In the genomic region with DNA sequence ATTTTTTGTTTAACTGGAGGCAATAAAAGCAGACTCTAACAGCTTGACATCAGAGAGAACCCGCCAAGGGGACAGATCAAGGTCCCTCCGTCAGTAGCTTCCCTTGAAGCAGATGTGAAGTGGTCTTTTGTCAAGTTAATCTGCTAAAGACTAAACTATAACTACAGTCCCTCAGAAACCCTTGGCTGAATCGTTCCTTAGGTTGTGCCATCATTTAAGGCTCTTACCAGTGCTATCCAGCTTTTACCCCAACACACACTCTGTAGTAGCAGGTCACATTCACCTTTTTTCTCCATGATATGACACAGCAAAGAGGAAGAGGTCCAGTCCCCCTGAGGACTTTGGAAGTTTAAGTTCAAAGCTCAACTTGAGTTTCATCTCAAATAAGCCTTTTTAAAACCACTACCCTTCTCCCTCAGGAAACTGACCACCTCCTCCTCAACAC, we compare ENCODE assay signal across 1 cellular context.
TF ChIP-seq lines count a peak whose summit lies in the region.

No MANE protein-coding gene starts in this region.

TF ChIP-seq in liver, 16 proteins besides CTCF, POLR2A, EP300 and RAD21 (continued from another document):
- TF ChIP-seq, protein P1, sequence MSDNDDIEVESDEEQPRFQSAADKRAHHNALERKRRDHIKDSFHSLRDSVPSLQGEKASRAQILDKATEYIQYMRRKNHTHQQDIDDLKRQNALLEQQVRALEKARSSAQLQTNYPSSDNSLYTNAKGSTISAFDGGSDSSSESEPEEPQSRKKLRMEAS (IDR thresholded peaks at IDR 0.05): no peak
- no peak for TF ChIP-seq FOXA2 (IDR thresholded peaks at IDR 0.05)
- no peak for TF ChIP-seq GABPA (IDR thresholded peaks at IDR 0.05 in 1 of 2, conservative IDR thresholded peaks at IDR 0.05 in 1 of 2)
- TF ChIP-seq, protein P2, sequence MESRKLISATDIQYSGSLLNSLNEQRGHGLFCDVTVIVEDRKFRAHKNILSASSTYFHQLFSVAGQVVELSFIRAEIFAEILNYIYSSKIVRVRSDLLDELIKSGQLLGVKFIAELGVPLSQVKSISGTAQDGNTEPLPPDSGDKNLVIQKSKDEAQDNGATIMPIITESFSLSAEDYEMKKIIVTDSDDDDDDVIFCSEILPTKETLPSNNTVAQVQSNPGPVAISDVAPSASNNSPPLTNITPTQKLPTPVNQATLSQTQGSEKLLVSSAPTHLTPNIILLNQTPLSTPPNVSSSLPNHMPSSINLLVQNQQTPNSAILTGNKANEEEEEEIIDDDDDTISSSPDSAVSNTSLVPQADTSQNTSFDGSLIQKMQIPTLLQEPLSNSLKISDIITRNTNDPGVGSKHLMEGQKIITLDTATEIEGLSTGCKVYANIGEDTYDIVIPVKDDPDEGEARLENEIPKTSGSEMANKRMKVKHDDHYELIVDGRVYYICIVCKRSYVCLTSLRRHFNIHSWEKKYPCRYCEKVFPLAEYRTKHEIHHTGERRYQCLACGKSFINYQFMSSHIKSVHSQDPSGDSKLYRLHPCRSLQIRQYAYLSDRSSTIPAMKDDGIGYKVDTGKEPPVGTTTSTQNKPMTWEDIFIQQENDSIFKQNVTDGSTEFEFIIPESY (IDR thresholded peaks at IDR 0.05): no peak
- TF ChIP-seq YY1 (IDR thresholded peaks at IDR 0.05): no peak
- TF ChIP-seq SP1 (IDR thresholded peaks at IDR 0.05): peak; percentile 8
- no peak for TF ChIP-seq TAF1 (conservative IDR thresholded peaks at IDR 0.05)
- TF ChIP-seq, protein P3, sequence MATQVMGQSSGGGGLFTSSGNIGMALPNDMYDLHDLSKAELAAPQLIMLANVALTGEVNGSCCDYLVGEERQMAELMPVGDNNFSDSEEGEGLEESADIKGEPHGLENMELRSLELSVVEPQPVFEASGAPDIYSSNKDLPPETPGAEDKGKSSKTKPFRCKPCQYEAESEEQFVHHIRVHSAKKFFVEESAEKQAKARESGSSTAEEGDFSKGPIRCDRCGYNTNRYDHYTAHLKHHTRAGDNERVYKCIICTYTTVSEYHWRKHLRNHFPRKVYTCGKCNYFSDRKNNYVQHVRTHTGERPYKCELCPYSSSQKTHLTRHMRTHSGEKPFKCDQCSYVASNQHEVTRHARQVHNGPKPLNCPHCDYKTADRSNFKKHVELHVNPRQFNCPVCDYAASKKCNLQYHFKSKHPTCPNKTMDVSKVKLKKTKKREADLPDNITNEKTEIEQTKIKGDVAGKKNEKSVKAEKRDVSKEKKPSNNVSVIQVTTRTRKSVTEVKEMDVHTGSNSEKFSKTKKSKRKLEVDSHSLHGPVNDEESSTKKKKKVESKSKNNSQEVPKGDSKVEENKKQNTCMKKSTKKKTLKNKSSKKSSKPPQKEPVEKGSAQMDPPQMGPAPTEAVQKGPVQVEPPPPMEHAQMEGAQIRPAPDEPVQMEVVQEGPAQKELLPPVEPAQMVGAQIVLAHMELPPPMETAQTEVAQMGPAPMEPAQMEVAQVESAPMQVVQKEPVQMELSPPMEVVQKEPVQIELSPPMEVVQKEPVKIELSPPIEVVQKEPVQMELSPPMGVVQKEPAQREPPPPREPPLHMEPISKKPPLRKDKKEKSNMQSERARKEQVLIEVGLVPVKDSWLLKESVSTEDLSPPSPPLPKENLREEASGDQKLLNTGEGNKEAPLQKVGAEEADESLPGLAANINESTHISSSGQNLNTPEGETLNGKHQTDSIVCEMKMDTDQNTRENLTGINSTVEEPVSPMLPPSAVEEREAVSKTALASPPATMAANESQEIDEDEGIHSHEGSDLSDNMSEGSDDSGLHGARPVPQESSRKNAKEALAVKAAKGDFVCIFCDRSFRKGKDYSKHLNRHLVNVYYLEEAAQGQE (IDR thresholded peaks at IDR 0.05): no peak
- no peak for TF ChIP-seq FOXA1 (IDR thresholded peaks at IDR 0.05)
- peak; percentile 71 for TF ChIP-seq HNF4A (conservative IDR thresholded peaks at IDR 0.05)
- no peak for TF ChIP-seq JUND (IDR thresholded peaks at IDR 0.05)
- TF ChIP-seq NR2F2 (IDR thresholded peaks at IDR 0.05): no peak
- TF ChIP-seq EGR1 (IDR thresholded peaks at IDR 0.05; ENCODE audit: low read depth in 2 of 2): no peak
- peak; percentile 32 for TF ChIP-seq HNF4G (IDR thresholded peaks at IDR 0.05)
- TF ChIP-seq RXRA (IDR thresholded peaks at IDR 0.05): peak in 1 of 2 donors; percentile 43
TF ChIP-seq in liver: peak in this region for 4.
